ENCODE assay signal across 8 cellular contexts in the genomic region with DNA sequence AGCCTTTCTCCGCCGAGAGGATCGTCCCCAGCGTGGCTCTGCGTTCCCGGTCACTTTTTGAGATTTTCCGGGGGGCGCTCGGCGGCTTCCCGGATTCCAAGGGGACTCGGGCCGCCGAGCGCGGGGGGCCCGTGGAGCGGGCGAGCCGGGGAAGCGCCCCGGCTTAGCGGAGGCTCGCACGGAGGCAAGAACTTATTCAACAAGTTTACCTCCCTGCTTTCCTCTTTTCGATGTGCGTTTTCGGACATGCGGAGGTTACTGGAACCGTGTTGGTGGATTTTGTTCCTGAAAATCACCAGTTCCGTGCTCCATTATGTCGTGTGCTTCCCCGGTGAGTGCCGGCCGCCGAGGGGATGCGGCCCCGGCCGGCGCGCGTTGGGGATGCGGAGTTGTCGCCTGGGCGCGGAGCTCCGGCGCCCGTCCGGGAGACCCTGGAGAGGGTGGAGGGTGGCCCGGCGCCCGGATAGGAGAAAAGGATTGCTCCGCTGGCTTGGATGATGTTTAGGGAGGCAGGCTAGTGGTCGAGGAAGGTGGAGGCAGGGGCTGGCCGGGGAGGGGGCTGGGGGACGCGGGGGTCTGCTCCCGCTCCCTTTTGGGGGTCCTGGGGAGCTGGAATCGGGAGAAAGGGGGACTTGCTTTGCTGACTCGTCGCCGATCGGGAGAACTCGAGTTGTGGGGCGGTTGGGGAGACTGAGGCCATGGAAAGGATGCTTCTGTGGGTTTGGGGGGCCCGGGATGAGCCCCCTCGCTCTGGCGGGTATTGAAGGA. TPM values are rescaled to one million over a fixed set of nuclear protein-coding genes. Genes with fewer than 3 reads are reported as not detected.
DNase-seq lines count a peak whose midpoint lies in the region; ATAC-seq and TF ChIP-seq lines count a peak whose summit lies in the region.

No MANE protein-coding gene starts in this region.

- H4K20me1 ChIP-seq in OCI-LY7 (ENCODE audit: insufficient read depth, low read length), result no peaks in the 10 kb centered on the region

- CTCF ChIA-PET in OCI-LY7 (lab: Charles Lee; ENCODE audit: unreplicated experiment), result interaction anchor here (0.6 kb wide), 1 partner anchor 366 kb away, joined by 6 read pairs; no protein-coding TSS in a partner anchor

- H3K79me2 ChIP-seq in OCI-LY7 (ENCODE audit: insufficient read depth, low read depth, low read length), result no peaks in the 10 kb centered on the region

- no peaks in the 10 kb centered on the region for H3K9me3 ChIP-seq in OCI-LY7 (ENCODE audit: low read length)

- POLR2A ChIA-PET in OCI-LY7 (lab: Charles Lee), result interaction anchor here (0.6 kb wide), 1 partner anchor 75 kb away, joined by 4 read pairs; no protein-coding TSS in a partner anchor

- BruUV-seq in OCI-LY7 (replicated peaks; lab: Mats Ljungman, UMichigan), result no TSS peak

- peaks cover 0 to 2% of the 10 kb centered on the region in 2 donors for H3K4me1 Mint-ChIP-seq in natural killer cell treated with Interleukin-12 subunit alpha and Interleukin-12 subunit beta and Interleukin-15 and Interleukin-18, amount 100 ng/mL, for 72 hours (ENCODE audit: low read depth in 2 of 2)
- H3K4me1 Mint-ChIP-seq in activated T-helper 17 cell treated with anti-CD3 and anti-CD28 coated beads, Interleukin-2, amount 50 U/mL, for 72 hours, result no peaks in the 10 kb centered on the region

- peak overlapping the region; percentile 79 for H3K4me2 ChIP-seq in OCI-LY7 (ENCODE audit: low read length)

- H3K27ac ChIP-seq in OCI-LY7 (ENCODE audit: low read depth, low read length, poor library complexity, severe bottlenecking), result no peak overlapping the region

- H3K27me3 Mint-ChIP-seq in natural killer cell treated with Interleukin-12 subunit alpha and Interleukin-12 subunit beta and Interleukin-15 and Interleukin-18, amount 100 ng/mL, for 72 hours, result peaks cover 9 to 39% of the 10 kb centered on the region in 2 donors
- peaks cover 40% of the 10 kb centered on the region for H3K27me3 Mint-ChIP-seq in activated T-helper 17 cell treated with anti-CD3 and anti-CD28 coated beads, Interleukin-2, amount 50 U/mL, for 72 hours

- DNase-seq in GM12864 (ENCODE audit: low read depth), result no peak
- no peak for DNase-seq in OCI-LY7 (ENCODE audit: low spot score)
- DNase-seq in epithelial cell of esophagus (ENCODE audit: low read depth), result no peak
- DNase-seq in natural killer cell treated with Interleukin-12 subunit alpha and Interleukin-12 subunit beta and Interleukin-15 and Interleukin-18, amount 100 ng/mL, for 72 hours (ENCODE audit: low spot score), result no peak
- no peak for DNase-seq in NAMALWA (ENCODE audit: low spot score)
- no peak for DNase-seq in mesenteric fat pad (ENCODE audit: low spot score)
- DNase-seq in T1000 (lab: John Stamatoyannopoulos, UW), result no peak

- peaks cover 3% of the 10 kb centered on the region for H3K9me3 Mint-ChIP-seq in natural killer cell treated with Interleukin-12 subunit alpha and Interleukin-12 subunit beta and Interleukin-15 and Interleukin-18, amount 100 ng/mL, for 72 hours
- H3K9me3 Mint-ChIP-seq in activated T-helper 17 cell treated with anti-CD3 and anti-CD28 coated beads, Interleukin-2, amount 50 U/mL, for 72 hours, result no peaks in the 10 kb centered on the region

- intact Hi-C loops in OCI-LY7 (cut with micrococcal nuclease; ENCODE audit: unreplicated experiment), result no loop called here

- H3K9me2 ChIP-seq in OCI-LY7 (ENCODE audit: insufficient read depth, low read length), result no peaks in the 10 kb centered on the region

- no peaks in the 10 kb centered on the region for H3K36me3 ChIP-seq in OCI-LY7 (ENCODE audit: insufficient read depth, low read length)

- no peak overlapping the region for H3K27ac Mint-ChIP-seq in natural killer cell treated with Interleukin-12 subunit alpha and Interleukin-12 subunit beta and Interleukin-15 and Interleukin-18, amount 100 ng/mL, for 72 hours
- H3K27ac Mint-ChIP-seq in activated T-helper 17 cell treated with anti-CD3 and anti-CD28 coated beads, Interleukin-2, amount 50 U/mL, for 72 hours, result no peak overlapping the region

- no peaks in the 10 kb centered on the region for H3K36me3 Mint-ChIP-seq in natural killer cell treated with Interleukin-12 subunit alpha and Interleukin-12 subunit beta and Interleukin-15 and Interleukin-18, amount 100 ng/mL, for 72 hours
- no peaks in the 10 kb centered on the region for H3K36me3 Mint-ChIP-seq in activated T-helper 17 cell treated with anti-CD3 and anti-CD28 coated beads, Interleukin-2, amount 50 U/mL, for 72 hours (ENCODE audit: low read depth)

- peak overlapping the region; percentile 6 for H3K4me3 Mint-ChIP-seq in natural killer cell treated with Interleukin-12 subunit alpha and Interleukin-12 subunit beta and Interleukin-15 and Interleukin-18, amount 100 ng/mL, for 72 hours
- no peak overlapping the region for H3K4me3 Mint-ChIP-seq in activated T-helper 17 cell treated with anti-CD3 and anti-CD28 coated beads, Interleukin-2, amount 50 U/mL, for 72 hours

- H2AFZ ChIP-seq in OCI-LY7 (ENCODE audit: low read length), result no peak overlapping the region

- no peaks in the 10 kb centered on the region for H3K4me1 ChIP-seq in OCI-LY7 (ENCODE audit: insufficient read depth, low read length, poor library complexity, severe bottlenecking)

- no peak for ATAC-seq in natural killer cell treated with Interleukin-12 subunit alpha and Interleukin-12 subunit beta and Interleukin-15 and Interleukin-18, amount 100 ng/mL, for 72 hours
- ATAC-seq in activated T-helper 17 cell treated with anti-CD3 and anti-CD28 coated beads, Interleukin-2, amount 50 U/mL, for 72 hours (replicated peaks), result no peak

- H3K4me3 ChIP-seq in GM12864 (ENCODE audit: low read depth, low read length) (peak overlapping the region; percentile 56), OCI-LY7 (ENCODE audit: low read depth, low read length, poor library complexity, severe bottlenecking) (peak overlapping the region; percentile 67), epithelial cell of esophagus (ENCODE audit: low read length) (peak overlapping the region; percentile 77)

- TF ChIP-seq CTCF in GM12864 (IDR thresholded peaks at IDR 0.05; ENCODE audit: low read depth, low read length, missing control alignments) (no peak), OCI-LY7 (conservative IDR thresholded peaks at IDR 0.05; ENCODE audit: low read length) (no peak), epithelial cell of esophagus (IDR thresholded peaks at IDR 0.05; ENCODE audit: insufficient read depth, low read depth, low read length, missing control alignments) (no peak)

RNA-seq across cellular contexts. Expression of gene PTPRG, which starts 0.9 kb away (rescaled TPM):
- 0.10 and 0.13 TPM in 2 replicates for total RNA-seq in OCI-LY7 (2014; rRNA removed; shearing (Covaris generic))
- 0.42 and 0.70 TPM in 2 replicates for total RNA-seq in OCI-LY7 (2022)
- under 1 TPM; 0.33 to 0.93 TPM for total RNA-seq in natural killer cell treated with Interleukin-12 subunit alpha and Interleukin-12 subunit beta and Interleukin-15 and Interleukin-18, amount 100 ng/mL, for 72 hours
- total RNA-seq in activated T-helper 17 cell treated with anti-CD3 and anti-CD28 coated beads, Interleukin-2, amount 50 U/mL, for 72 hours, result not detected
- total RNA-seq in mesenteric fat pad, result 124 TPM

Comparison
In these comparisons a context has a peak if more than half of its experiments do, and no peak if none do; other contexts are left out.
1. RNA of gene PTPRG, which starts 0.9 kb away (total RNA-seq): 124 TPM in mesenteric fat pad (single experiment); 0.33 to 0.93 TPM in natural killer cell treated with Interleukin-12 subunit alpha and Interleukin-12 subunit beta and Interleukin-15 and Interleukin-18, amount 100 ng/mL, for 72 hours, 0.10 to 0.70 TPM in OCI-LY7 and not detected in activated T-helper 17 cell treated with anti-CD3 and anti-CD28 coated beads, Interleukin-2, amount 50 U/mL, for 72 hours; every median in the first group is over 10 times any median in the second.
2. Peak in every context shown above with its lines, with median percentiles within 50 percentile points of each other: H3K4me3 ChIP-seq.